In the genomic region with DNA sequence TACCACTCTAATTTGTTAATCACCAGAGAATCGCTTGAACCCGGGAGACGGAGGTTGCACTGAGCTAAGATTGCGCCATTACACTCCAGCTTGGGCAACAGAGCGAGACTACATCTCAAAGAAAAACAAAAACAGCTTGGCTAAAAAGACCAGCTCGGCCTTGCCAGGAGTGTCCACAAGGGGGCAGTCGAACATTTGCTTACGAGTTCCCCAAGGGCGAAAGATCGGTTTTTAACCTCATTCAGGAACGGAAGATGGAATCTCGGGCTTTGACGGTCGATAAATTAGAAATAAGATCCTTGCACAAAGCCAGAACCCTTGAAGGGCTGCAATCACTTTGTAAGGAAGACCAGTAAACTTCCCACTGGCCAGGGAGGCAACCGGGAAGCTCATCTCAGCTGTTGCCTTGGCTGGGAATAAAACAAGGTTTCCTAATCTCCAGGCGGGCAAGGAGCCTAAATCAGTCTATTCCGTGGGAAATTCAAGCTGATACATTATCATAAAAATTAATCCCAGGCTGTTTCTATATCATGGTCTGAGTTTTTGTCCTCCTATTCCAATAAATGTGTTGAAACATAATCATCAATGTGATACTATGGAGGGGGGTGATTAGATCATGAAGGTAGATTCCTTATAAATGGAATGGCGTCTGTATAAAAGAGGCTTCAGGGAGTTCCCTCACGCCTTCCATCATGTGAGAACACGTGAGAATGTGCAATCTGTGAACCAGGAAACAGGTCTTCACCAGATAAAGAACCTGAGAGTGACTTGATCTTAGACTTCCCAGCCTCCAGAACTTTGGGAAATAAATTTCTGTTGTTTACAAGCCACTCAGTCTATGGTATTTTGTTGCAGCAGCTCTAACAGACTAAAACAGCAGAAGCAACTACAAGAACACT, we compare ENCODE assay signal across 8 cellular contexts. TPM values are rescaled to one million over a fixed set of nuclear protein-coding genes. Genes with fewer than 3 reads are reported as not detected.
DNase-seq lines count a peak whose midpoint lies in the region; ATAC-seq and TF ChIP-seq lines count a peak whose summit lies in the region.

No MANE protein-coding gene starts in this region.

- no peak overlapping the region for H3K27ac ChIP-seq in Karpas-422 (ENCODE audit: low read length)
- H3K27ac ChIP-seq in PC-9: no peak overlapping the region
- H3K27ac ChIP-seq in fibroblast of lung (ENCODE audit: insufficient read depth, low read length): no peak overlapping the region

- peaks cover 1% of the 10 kb centered on the region for H3F3A ChIP-seq in PC-9 (ENCODE audit: insufficient read depth, low read depth)

- peaks cover 8% of the 10 kb centered on the region for H3K4me1 Mint-ChIP-seq in activated T-cell treated with anti-CD3 and anti-CD28 coated beads, Interleukin-2, amount 50 U/mL, for 72 hours (ENCODE audit: low read depth)
- peaks cover 4 to 6% of the 10 kb centered on the region in 2 donors for H3K4me1 Mint-ChIP-seq in natural killer cell treated with Interleukin-12 subunit alpha and Interleukin-12 subunit beta and Interleukin-15 and Interleukin-18, amount 100 ng/mL, for 72 hours (ENCODE audit: low read depth in 2 of 2)
- peaks cover 15% of the 10 kb centered on the region for H3K4me1 Mint-ChIP-seq in stimulated activated memory B cell treated with anti-CD40 and anti-IgM and Interleukin-4, amounts not matched to agents 10 μg/mL and 1 μg/mL and 100 μg/mL, for 72 hours

- no peaks in the 10 kb centered on the region for H3K36me3 Mint-ChIP-seq in activated T-cell treated with anti-CD3 and anti-CD28 coated beads, Interleukin-2, amount 50 U/mL, for 72 hours (ENCODE audit: insufficient read depth in 2 of 2)
- no peaks in the 10 kb centered on the region for H3K36me3 Mint-ChIP-seq in natural killer cell treated with Interleukin-12 subunit alpha and Interleukin-12 subunit beta and Interleukin-15 and Interleukin-18, amount 100 ng/mL, for 72 hours
- no peaks in the 10 kb centered on the region for H3K36me3 Mint-ChIP-seq in stimulated activated memory B cell treated with anti-CD40 and anti-IgM and Interleukin-4, amounts not matched to agents 10 μg/mL and 1 μg/mL and 100 μg/mL, for 72 hours

- H3K9me3 ChIP-seq in Karpas-422 (ENCODE audit: low read length) (no peaks in the 10 kb centered on the region), PC-9 (ENCODE audit: insufficient read depth, low read depth) (no peaks in the 10 kb centered on the region), fibroblast of lung (ENCODE audit: control insufficient read depth, insufficient read depth, low read depth, low read length) (no peaks in the 10 kb centered on the region)

- H3K4me2 ChIP-seq in Karpas-422 (ENCODE audit: low read depth, low read length, poor library complexity, severe bottlenecking) (peak overlapping the region; percentile 13), PC-9 (peak overlapping the region; percentile 75), fibroblast of lung (ENCODE audit: extremely low read depth, insufficient read depth, low read length) (peak overlapping the region; percentile 61)

- H3K9me3 Mint-ChIP-seq in activated T-cell treated with anti-CD3 and anti-CD28 coated beads, Interleukin-2, amount 50 U/mL, for 72 hours: no peaks in the 10 kb centered on the region
- H3K9me3 Mint-ChIP-seq in natural killer cell treated with Interleukin-12 subunit alpha and Interleukin-12 subunit beta and Interleukin-15 and Interleukin-18, amount 100 ng/mL, for 72 hours: no peaks in the 10 kb centered on the region
- H3K9me3 Mint-ChIP-seq in stimulated activated memory B cell treated with anti-CD40 and anti-IgM and Interleukin-4, amounts not matched to agents 10 μg/mL and 1 μg/mL and 100 μg/mL, for 72 hours: no peaks in the 10 kb centered on the region

- H3K9me2 ChIP-seq in Karpas-422 (replicated peaks; ENCODE audit: insufficient read depth, low read length) (no peaks in the 10 kb centered on the region), PC-9 (ENCODE audit: insufficient read depth) (no peaks in the 10 kb centered on the region)

- H3K4me1 ChIP-seq in Karpas-422 (ENCODE audit: low read length) (peaks cover 6% of the 10 kb centered on the region), PC-9 (replicated peaks; ENCODE audit: insufficient read depth) (no peaks in the 10 kb centered on the region), fibroblast of lung (ENCODE audit: control insufficient read depth, extremely low read depth, insufficient read depth, low read length) (peaks cover 2% of the 10 kb centered on the region)

- peak overlapping the region; percentile 60 to 71 for H3K4me3 Mint-ChIP-seq in activated T-cell treated with anti-CD3 and anti-CD28 coated beads, Interleukin-2, amount 50 U/mL, for 72 hours
- H3K4me3 Mint-ChIP-seq in natural killer cell treated with Interleukin-12 subunit alpha and Interleukin-12 subunit beta and Interleukin-15 and Interleukin-18, amount 100 ng/mL, for 72 hours: peak overlapping the region; percentile 26
- H3K4me3 Mint-ChIP-seq in stimulated activated memory B cell treated with anti-CD40 and anti-IgM and Interleukin-4, amounts not matched to agents 10 μg/mL and 1 μg/mL and 100 μg/mL, for 72 hours: no peak overlapping the region

- H3K9ac ChIP-seq in Karpas-422 (ENCODE audit: low read length) (peak overlapping the region; percentile 11; the same call in 1 of the 2 replicates), fibroblast of lung (ENCODE audit: insufficient read depth, low read length) (no peak overlapping the region)

- DNase-seq in D341Med (ENCODE audit: low spot score): peak; percentile 72
- DNase-seq in Karpas-422: peak; percentile 94
- DNase-seq in PC-9: peak; percentile 79 to 82
- DNase-seq in activated T-cell treated with anti-CD3 and anti-CD28 coated beads, Interleukin-2, amount 50 U/mL, for 72 hours: peak; percentile 85
- peak; percentile 64 to 90 for DNase-seq in fibroblast of lung (ENCODE audit: low read depth in 2 of 2)
- DNase-seq in natural killer cell treated with Interleukin-12 subunit alpha and Interleukin-12 subunit beta and Interleukin-15 and Interleukin-18, amount 100 ng/mL, for 72 hours (ENCODE audit: low spot score): peak; percentile 76

- POLR2A ChIA-PET in PC-9 (lab: Charles Lee; ENCODE audit: unreplicated experiment): interaction anchor here (0.6 to 1.0 kb wide), 2 partner anchors 74 to 292 kb away, joined by 7 to 11 read pairs; no protein-coding TSS in a partner anchor

- H3K4me3 ChIP-seq in Karpas-422 (ENCODE audit: low read length) (peak overlapping the region; percentile 3; the same call in 1 of the 2 replicates), PC-9 (peak overlapping the region; percentile 37; the same call in 1 of the 2 replicates), fibroblast of lung (replicated peaks in 1 of 4; ENCODE audit: control extremely low read depth in 1 of 4, insufficient read depth in 1 of 4, low read depth in 3 of 4, low read length in 4 of 4) (peak overlapping the region in 2 of 4 experiments; percentile 39 to 41)

- no peak overlapping the region for H2AFZ ChIP-seq in Karpas-422 (ENCODE audit: low read length)
- peak overlapping the region; percentile 71; the same call in 1 of the 2 replicates for H2AFZ ChIP-seq in PC-9
- H2AFZ ChIP-seq in fibroblast of lung (ENCODE audit: low read length): peak overlapping the region; percentile 41

- no TSS peak for BruUV-seq in PC-9 (replicated peaks; lab: Mats Ljungman, UMichigan)

- no peaks in the 10 kb centered on the region for H3K36me3 ChIP-seq in Karpas-422 (ENCODE audit: insufficient read depth, low read length)
- no peaks in the 10 kb centered on the region for H3K36me3 ChIP-seq in PC-9 (ENCODE audit: low read depth)
- H3K36me3 ChIP-seq in fibroblast of lung (ENCODE audit: control insufficient read depth, insufficient read depth, low read length): no peaks in the 10 kb centered on the region

- no peaks in the 10 kb centered on the region for H4K20me1 ChIP-seq in Karpas-422 (ENCODE audit: insufficient read depth, low read depth, low read length)
- H4K20me1 ChIP-seq in PC-9 (ENCODE audit: insufficient read depth): no peaks in the 10 kb centered on the region
- H4K20me1 ChIP-seq in fibroblast of lung (ENCODE audit: control insufficient read depth, extremely low read depth, insufficient read depth, low read length): no peaks in the 10 kb centered on the region

- TF ChIP-seq CTCF in PC-9 (conservative IDR thresholded peaks at IDR 0.05) (peak; percentile 97), fibroblast of lung (conservative IDR thresholded peaks at IDR 0.05 in 1 of 2, IDR thresholded peaks at IDR 0.05 in 1 of 2; ENCODE audit: low read depth in 1 of 2, low read length in 2 of 2) (peak; percentile 95 to 98)

- H3K27ac Mint-ChIP-seq in activated T-cell treated with anti-CD3 and anti-CD28 coated beads, Interleukin-2, amount 50 U/mL, for 72 hours: no peak overlapping the region
- H3K27ac Mint-ChIP-seq in natural killer cell treated with Interleukin-12 subunit alpha and Interleukin-12 subunit beta and Interleukin-15 and Interleukin-18, amount 100 ng/mL, for 72 hours: peak overlapping the region in 1 of 2 donors; percentile 48
- H3K27ac Mint-ChIP-seq in stimulated activated memory B cell treated with anti-CD40 and anti-IgM and Interleukin-4, amounts not matched to agents 10 μg/mL and 1 μg/mL and 100 μg/mL, for 72 hours: no peak overlapping the region

- no peaks in the 10 kb centered on the region for H3K79me2 ChIP-seq in Karpas-422 (ENCODE audit: low read length)
- H3K79me2 ChIP-seq in PC-9 (ENCODE audit: low read depth): no peaks in the 10 kb centered on the region
- H3K79me2 ChIP-seq in fibroblast of lung (ENCODE audit: control insufficient read depth, insufficient read depth, low read length): no peaks in the 10 kb centered on the region

- H3K27me3 Mint-ChIP-seq in activated T-cell treated with anti-CD3 and anti-CD28 coated beads, Interleukin-2, amount 50 U/mL, for 72 hours (ENCODE audit: low read depth): no peaks in the 10 kb centered on the region
- peaks cover 6 to 15% of the 10 kb centered on the region in 2 donors for H3K27me3 Mint-ChIP-seq in natural killer cell treated with Interleukin-12 subunit alpha and Interleukin-12 subunit beta and Interleukin-15 and Interleukin-18, amount 100 ng/mL, for 72 hours
- peaks cover 20% of the 10 kb centered on the region for H3K27me3 Mint-ChIP-seq in stimulated activated memory B cell treated with anti-CD40 and anti-IgM and Interleukin-4, amounts not matched to agents 10 μg/mL and 1 μg/mL and 100 μg/mL, for 72 hours

- ATAC-seq in activated T-cell treated with anti-CD3 and anti-CD28 coated beads, Interleukin-2, amount 50 U/mL, for 72 hours (replicated peaks in 1 of 2): peak; percentile 60 to 72
- ATAC-seq in natural killer cell treated with Interleukin-12 subunit alpha and Interleukin-12 subunit beta and Interleukin-15 and Interleukin-18, amount 100 ng/mL, for 72 hours: peak; percentile 52 to 71
- peak; percentile 68 for ATAC-seq in stimulated activated memory B cell treated with anti-CD40 and anti-IgM and Interleukin-4, amounts not matched to agents 10 μg/mL and 1 μg/mL and 100 μg/mL, for 72 hours
- ATAC-seq in HG03280 (IDR thresholded peaks at IDR 0.05; ENCODE audit: unreplicated experiment): no peak

- H3K27me3 ChIP-seq in Karpas-422 (ENCODE audit: low read length): no peaks in the 10 kb centered on the region
- H3K27me3 ChIP-seq in PC-9 (ENCODE audit: insufficient read depth, low read depth): peaks cover 6% of the 10 kb centered on the region; the same call in 1 of the 2 replicates
- no peaks in the 10 kb centered on the region for H3K27me3 ChIP-seq in fibroblast of lung (ENCODE audit: control insufficient read depth, insufficient read depth, low read length)

- intact Hi-C loops in PC-9 (cut with micrococcal nuclease; ENCODE audit: unreplicated experiment): loop anchor here (2.0 to 5.0 kb wide), 2 partner anchors 16 to 164 kb away; partner anchors contain the start of gene SLC29A2

- CTCF ChIA-PET in PC-9 (lab: Charles Lee): interaction anchor here (0.7 to 1.5 kb wide), 12 partner anchors 9 to 292 kb away, joined by 3 to 15 read pairs (median 7); partner anchors contain the start of genes RBM4B, RIN1 and SLC29A2

RNA-seq across cellular contexts. Expression of gene SLC29A2, which starts 14.9 kb away (rescaled TPM):
- 0.15 and 0.90 TPM in 2 replicates for total RNA-seq in Karpas-422 (2014; rRNA removed; shearing (Covaris generic); ENCODE audit: low replicate concordance)
- total RNA-seq in PC-9 (2021) (28.9 and 36.1 TPM in 2 replicates), fibroblast of lung (under 0.01 and 0.17 TPM in 2 replicates)
- total RNA-seq in activated T-cell treated with anti-CD3 and anti-CD28 coated beads, Interleukin-2, amount 50 U/mL, for 72 hours: 1 to 10 TPM; 3.3 to 3.6 TPM
- polyA plus RNA-seq in fibroblast of lung: 0.15 and 1.7 TPM in 2 replicates
- 0.43 and 3.1 TPM in 2 replicates for polyA plus RNA-seq in fibroblast of lung (2012)
- 0.11 and 6.4 TPM in 2 replicates for polyA minus RNA-seq in fibroblast of lung (ENCODE audit: low replicate concordance)
- 10 to 100 TPM in 1 of 2 donors, 1 to 10 TPM in 1; 2.4 to 13.6 TPM for total RNA-seq in natural killer cell treated with Interleukin-12 subunit alpha and Interleukin-12 subunit beta and Interleukin-15 and Interleukin-18, amount 100 ng/mL, for 72 hours

RNA-seq across cellular contexts. Expression of gene NPAS4, which starts 34.4 kb away (rescaled TPM):
- not detected in 2 replicates for total RNA-seq in Karpas-422 (2014; rRNA removed; shearing (Covaris generic); ENCODE audit: low replicate concordance)
- not detected in 2 replicates for total RNA-seq in PC-9 (2021)
- total RNA-seq in activated T-cell treated with anti-CD3 and anti-CD28 coated beads, Interleukin-2, amount 50 U/mL, for 72 hours: not detected
- total RNA-seq in fibroblast of lung: not detected in 2 replicates
- polyA plus RNA-seq in fibroblast of lung: 0.08 and 0.16 TPM in 2 replicates
- 0.14 TPM in 1 of 2 replicates, not detected in the other for polyA plus RNA-seq in fibroblast of lung (2012)
- polyA minus RNA-seq in fibroblast of lung (ENCODE audit: low replicate concordance): not detected in 2 replicates
- not detected for total RNA-seq in natural killer cell treated with Interleukin-12 subunit alpha and Interleukin-12 subunit beta and Interleukin-15 and Interleukin-18, amount 100 ng/mL, for 72 hours

RNA-seq across cellular contexts. Expression of gene B4GAT1, which starts 39.0 kb away (rescaled TPM):
- total RNA-seq in Karpas-422 (2014; rRNA removed; shearing (Covaris generic); ENCODE audit: low replicate concordance): 10.6 and 11.9 TPM in 2 replicates
- 22.8 and 28.5 TPM in 2 replicates for total RNA-seq in PC-9 (2021)
- total RNA-seq in activated T-cell treated with anti-CD3 and anti-CD28 coated beads, Interleukin-2, amount 50 U/mL, for 72 hours: 1 to 10 TPM; 6.3 to 8.3 TPM
- total RNA-seq in fibroblast of lung: 34.7 and 48.9 TPM in 2 replicates
- 13.1 and 15.7 TPM in 2 replicates for polyA plus RNA-seq in fibroblast of lung
- polyA plus RNA-seq in fibroblast of lung (2012): 20.9 and 28.3 TPM in 2 replicates
- 3.9 and 4.4 TPM in 2 replicates for polyA minus RNA-seq in fibroblast of lung (ENCODE audit: low replicate concordance)
- total RNA-seq in natural killer cell treated with Interleukin-12 subunit alpha and Interleukin-12 subunit beta and Interleukin-15 and Interleukin-18, amount 100 ng/mL, for 72 hours: 1 to 10 TPM; 3.5 to 5.4 TPM

RNA-seq across cellular contexts. Expression of gene BRMS1, which starts 41.5 kb away (rescaled TPM):
- 32.0 and 57.1 TPM in 2 replicates for total RNA-seq in Karpas-422 (2014; rRNA removed; shearing (Covaris generic); ENCODE audit: low replicate concordance)
- total RNA-seq in PC-9 (2021): 43.2 and 54.3 TPM in 2 replicates
- 10 to 100 TPM; 41.4 to 46.4 TPM for total RNA-seq in activated T-cell treated with anti-CD3 and anti-CD28 coated beads, Interleukin-2, amount 50 U/mL, for 72 hours
- 43.9 and 50.6 TPM in 2 replicates for total RNA-seq in fibroblast of lung
- 25.7 and 41.6 TPM in 2 replicates for polyA plus RNA-seq in fibroblast of lung
- polyA plus RNA-seq in fibroblast of lung (2012): 32.5 and 59.6 TPM in 2 replicates
- 9.5 and 19.5 TPM in 2 replicates for polyA minus RNA-seq in fibroblast of lung (ENCODE audit: low replicate concordance)
- total RNA-seq in natural killer cell treated with Interleukin-12 subunit alpha and Interleukin-12 subunit beta and Interleukin-15 and Interleukin-18, amount 100 ng/mL, for 72 hours: 10 to 100 TPM; 53.2 to 64.5 TPM

RNA-seq across cellular contexts. Expression of gene RIN1, which starts 50.2 kb away (rescaled TPM):
- total RNA-seq in Karpas-422 (2014; rRNA removed; shearing (Covaris generic); ENCODE audit: low replicate concordance): 0.78 and 1.1 TPM in 2 replicates
- total RNA-seq in PC-9 (2021) (15.5 and 19.5 TPM in 2 replicates), fibroblast of lung (12.6 and 22.1 TPM in 2 replicates)
- total RNA-seq in activated T-cell treated with anti-CD3 and anti-CD28 coated beads, Interleukin-2, amount 50 U/mL, for 72 hours: 1 to 10 TPM; 1.8 to 2.8 TPM
- polyA plus RNA-seq in fibroblast of lung: 6.3 and 10.6 TPM in 2 replicates
- polyA plus RNA-seq in fibroblast of lung (2012): 20.1 and 38.9 TPM in 2 replicates
- 11.7 and 30.8 TPM in 2 replicates for polyA minus RNA-seq in fibroblast of lung (ENCODE audit: low replicate concordance)
- 1 to 10 TPM in 1 of 2 donors, under 1 TPM in 1; 0.43 to 2.1 TPM for total RNA-seq in natural killer cell treated with Interleukin-12 subunit alpha and Interleukin-12 subunit beta and Interleukin-15 and Interleukin-18, amount 100 ng/mL, for 72 hours

Comparison
In these comparisons a context has a peak if more than half of its experiments do, and no peak if none do; other contexts are left out.
1. H3K4me2 ChIP-seq: peak in every context shown above with its lines; median percentile 75 in PC-9; 61 in fibroblast of lung; 13 in Karpas-422.